Comparison of ENCODE assay signal across 21 cellular contexts in the genomic region with DNA sequence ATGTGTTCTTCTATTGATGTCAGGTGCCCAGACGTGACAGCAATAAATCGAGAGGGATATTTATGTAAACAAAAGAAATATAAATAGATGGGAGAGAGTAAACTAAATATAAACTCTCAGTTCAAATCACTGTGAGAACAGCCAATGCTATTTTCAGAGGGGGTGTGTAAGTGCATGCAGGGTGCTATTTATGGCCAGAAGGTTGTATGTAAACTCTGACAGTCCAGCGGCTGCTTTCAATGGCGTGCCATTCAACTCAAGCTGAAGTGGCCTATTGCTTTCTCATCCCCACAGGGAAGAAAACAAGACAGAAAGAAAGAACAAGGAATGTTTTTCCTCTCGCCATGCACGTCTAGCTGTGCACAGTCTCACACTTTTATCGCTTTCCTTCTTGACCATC.
"Had no signal": no experiment of that assay in that cellular context is flagged by ENCODE, and none has a peak within 500 bp of the region (broad histone marks: within the 10 kb centered on the region; RNA-seq: fewer than 3 reads in every experiment).

No MANE protein-coding gene starts in this region.

- H3K9me3 Mint-ChIP-seq: activated CD4-positive, alpha-beta memory T cell treated with anti-CD3 and anti-CD28 coated beads for 36 hours; mesothelial cell of epicardium had no signal

- H3K27me3 ChIP-seq: colonic mucosa, ovary, transverse colon had no signal

- DNase-seq: activated CD4-positive, alpha-beta memory T cell treated with anti-CD3 and anti-CD28 coated beads for 36 hours; activated CD4-positive, alpha-beta T cell treated with anti-CD3 and anti-CD28 coated beads for 1 hour; activated CD8-positive, alpha-beta memory T cell treated with anti-CD3 and anti-CD28 coated beads, Interleukin-2, amount 10 ng/mL, durations not matched to agents 7 days and 5 days; activated naive CD4-positive, alpha-beta T cell treated with anti-CD3 and anti-CD28 coated beads, Interleukin-2, amount 50 U/mL, for 16 hours; activated T-cell treated with anti-CD3 and anti-CD28 coated beads, Interleukin-2, amount 50 U/mL, for 1 hour; adrenal gland; central memory CD4-positive, alpha-beta T cell; colonic mucosa; kidney glomerular epithelial cell; lower lobe of right lung; naive B cell; ovary; stimulated activated CD4-positive, alpha-beta T cell treated with anti-CD3 and anti-CD28 coated beads, Interleukin-15, amount 100 ng/mL, for 24 hours; stimulated activated CD4-positive, alpha-beta T cell treated with anti-CD3 and anti-CD28 coated beads, Interleukin-4, amount 100 ng/mL, for 24 hours; stimulated activated naive CD4-positive, alpha-beta T cell; T-cell; T1000; transverse colon had no signal

- H3K4me3 ChIP-seq: adrenal gland, colonic mucosa, esophagus muscularis mucosa, lower lobe of right lung, ovary, transverse colon had no signal

- H3K4me1 Mint-ChIP-seq: activated CD8-positive, alpha-beta memory T cell treated with anti-CD3 and anti-CD28 coated beads, Interleukin-2, amount 10 ng/mL, durations not matched to agents 7 days and 5 days; naive B cell; T-cell had no signal

- H3K4me3 Mint-ChIP-seq: activated CD4-positive, alpha-beta memory T cell treated with anti-CD3 and anti-CD28 coated beads for 36 hours; activated CD8-positive, alpha-beta memory T cell treated with anti-CD3 and anti-CD28 coated beads, Interleukin-2, amount 10 ng/mL, durations not matched to agents 7 days and 5 days; mesothelial cell of epicardium; naive B cell; T-cell had no signal

- ATAC-seq: activated CD8-positive, alpha-beta memory T cell treated with anti-CD3 and anti-CD28 coated beads, Interleukin-2, amount 10 ng/mL, durations not matched to agents 7 days and 5 days; lower lobe of right lung; T-cell had no signal

- H3K36me3 Mint-ChIP-seq: activated CD4-positive, alpha-beta memory T cell treated with anti-CD3 and anti-CD28 coated beads for 36 hours; activated CD8-positive, alpha-beta memory T cell treated with anti-CD3 and anti-CD28 coated beads, Interleukin-2, amount 10 ng/mL, durations not matched to agents 7 days and 5 days; mesothelial cell of epicardium; T-cell had no signal

- H3K27ac Mint-ChIP-seq: activated CD4-positive, alpha-beta memory T cell treated with anti-CD3 and anti-CD28 coated beads for 36 hours; activated CD8-positive, alpha-beta memory T cell treated with anti-CD3 and anti-CD28 coated beads, Interleukin-2, amount 10 ng/mL, durations not matched to agents 7 days and 5 days; mesothelial cell of epicardium; naive B cell; T-cell had no signal

- H3K9me3 ChIP-seq: adrenal gland, colonic mucosa, esophagus muscularis mucosa, lower lobe of right lung, ovary, transverse colon had no signal

- H3K27me3 Mint-ChIP-seq: activated CD8-positive, alpha-beta memory T cell treated with anti-CD3 and anti-CD28 coated beads, Interleukin-2, amount 10 ng/mL, durations not matched to agents 7 days and 5 days had no signal

- H3K27ac ChIP-seq: adrenal gland, colonic mucosa, esophagus muscularis mucosa, lower lobe of right lung, ovary, transverse colon, VCaP had no signal

- H3K36me3 ChIP-seq: adrenal gland, colonic mucosa, esophagus muscularis mucosa, lower lobe of right lung, ovary, transverse colon had no signal

- H3K4me1 ChIP-seq: adrenal gland, colonic mucosa, lower lobe of right lung, transverse colon had no signal
